1 cellular context compared by ENCODE assay signal in genomic region chrX:135535077-135535630, GRCh38.
TF ChIP-seq lines count a peak whose summit lies in the region.

No MANE protein-coding gene starts in this region.

TF ChIP-seq in GM12891, 5 proteins besides CTCF, POLR2A, EP300 and RAD21:
- no peak for TF ChIP-seq POLR2AphosphoS5 (IDR thresholded peaks at IDR 0.05; ENCODE audit: low read depth, low read length)
TF ChIP-seq in GM12891: peak in this region for 0.
